In genomic region chr4:70994069-70994366, GRCh38 we compare ENCODE assay signal across 1 cellular context.
TF ChIP-seq lines count a peak whose summit lies in the region.

No MANE protein-coding gene starts in this region.

TF ChIP-seq in H1, 55 proteins besides CTCF, POLR2A, EP300 and RAD21 (continued from another document):
- TF ChIP-seq CHD7 (IDR thresholded peaks at IDR 0.05; ENCODE audit: insufficient replicate concordance, low read length) (no peak), BRCA1 (IDR thresholded peaks at IDR 0.05; ENCODE audit: low read depth, low read length) (no peak), KDM4A (IDR thresholded peaks at IDR 0.05; ENCODE audit: low read depth, low read length, severe bottlenecking) (peak; percentile 43), SRF (IDR thresholded peaks at IDR 0.05; ENCODE audit: low read depth, low read length) (no peak), ASH2L (IDR thresholded peaks at IDR 0.05; ENCODE audit: low read length) (no peak), RFX5 (IDR thresholded peaks at IDR 0.05; ENCODE audit: borderline replicate concordance, low read depth, low read length) (no peak)
